ENCODE assay signal across 1 cellular context in genomic region chr4:48967626-48968025, GRCh38.
TF ChIP-seq lines count a peak whose summit lies in the region.

No MANE protein-coding gene starts in this region.

TF ChIP-seq in GM23338, 12 proteins besides CTCF, POLR2A, EP300 and RAD21 (continued from another document):
- TF ChIP-seq POLR2AphosphoS5 (IDR thresholded peaks at IDR 0.05; ENCODE audit: low read depth) (no peak), REST (IDR thresholded peaks at IDR 0.05; ENCODE audit: unreplicated experiment) (no peak), ZNF114 (CRISPR knock-in tag; IDR thresholded peaks at IDR 0.05) (no peak), NANOG (IDR thresholded peaks at IDR 0.05; ENCODE audit: borderline replicate concordance) (no peak)
